Comparison of ENCODE assay signal across 1 cellular context in the genomic region with DNA sequence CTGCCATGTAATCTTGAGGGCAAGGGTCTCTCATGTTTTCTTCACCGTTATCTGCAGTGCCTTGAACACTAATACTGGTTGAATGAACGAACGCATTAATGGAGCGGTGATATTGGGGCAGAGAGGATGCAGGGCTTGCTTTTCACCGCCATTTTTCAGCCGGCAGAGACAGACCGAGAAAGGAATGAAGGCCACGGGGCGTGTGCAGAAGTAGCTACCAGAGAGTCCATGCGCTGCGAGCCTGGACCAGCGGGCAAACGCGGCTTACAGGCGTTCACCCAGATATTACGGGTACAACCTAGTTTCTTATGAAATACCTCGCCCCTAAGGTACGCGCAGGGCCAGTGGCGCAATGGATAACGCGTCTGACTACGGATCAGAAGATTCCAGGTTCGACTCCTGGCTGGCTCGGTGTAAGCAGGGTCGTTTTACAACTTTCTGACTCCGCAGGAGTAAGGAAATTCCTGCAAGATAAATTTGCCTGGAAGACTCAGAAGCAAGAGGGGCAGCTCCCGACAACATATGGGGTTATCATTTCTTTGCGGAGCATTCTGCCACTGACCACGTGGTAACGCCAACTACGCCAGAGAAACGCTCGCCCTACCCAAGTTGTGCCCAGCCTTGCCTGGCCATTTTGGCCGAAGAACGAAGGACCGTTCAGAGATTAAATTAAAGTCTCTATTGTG.
TF ChIP-seq lines count a peak whose summit lies in the region.

No MANE protein-coding gene starts in this region.

TF ChIP-seq in HepG2, 621 proteins besides CTCF, POLR2A, EP300 and RAD21 (continued from another document and continues in another):
- peak; percentile 76 for TF ChIP-seq PATZ1 (CRISPR knock-in tag; IDR thresholded peaks at IDR 0.05)
- TF ChIP-seq ZNF761 (CRISPR knock-in tag; conservative IDR thresholded peaks at IDR 0.05) = peak; percentile 79
- peak; percentile 63 for TF ChIP-seq HMG20A (CRISPR knock-in tag; IDR thresholded peaks at IDR 0.05; ENCODE audit: borderline replicate concordance)
- peak; percentile 90 for TF ChIP-seq MYPOP (CRISPR knock-in tag; IDR thresholded peaks at IDR 0.05)
- peak; percentile 99 for TF ChIP-seq SSRP1 (CRISPR knock-in tag; IDR thresholded peaks at IDR 0.05)
- peak; percentile 94; the same call in 1 of the 2 replicates for TF ChIP-seq ZFP36L1 (CRISPR knock-in tag; IDR thresholded peaks at IDR 0.05)
- peak; percentile 97 for TF ChIP-seq ZNF788 (CRISPR knock-in tag; IDR thresholded peaks at IDR 0.05; ENCODE audit: borderline replicate concordance)
- peak; percentile 89 for TF ChIP-seq TARDBP (CRISPR knock-in tag; IDR thresholded peaks at IDR 0.05)
- TF ChIP-seq STAT6 (CRISPR knock-in tag; IDR thresholded peaks at IDR 0.05; ENCODE audit: borderline replicate concordance) = peak; percentile 53
- no peak for TF ChIP-seq GLI4 (CRISPR knock-in tag; IDR thresholded peaks at IDR 0.05; ENCODE audit: borderline replicate concordance)
- peak; percentile 79; the same call in 1 of the 2 replicates for TF ChIP-seq ESRRA (CRISPR knock-in tag; IDR thresholded peaks at IDR 0.05; ENCODE audit: low read depth)
- no peak for TF ChIP-seq ZNF354B (CRISPR knock-in tag; IDR thresholded peaks at IDR 0.05)
- peak; percentile 95; the same call in 1 of the 2 replicates for TF ChIP-seq ZSCAN31 (CRISPR knock-in tag; IDR thresholded peaks at IDR 0.05; ENCODE audit: low read depth)
- TF ChIP-seq, protein P1, sequence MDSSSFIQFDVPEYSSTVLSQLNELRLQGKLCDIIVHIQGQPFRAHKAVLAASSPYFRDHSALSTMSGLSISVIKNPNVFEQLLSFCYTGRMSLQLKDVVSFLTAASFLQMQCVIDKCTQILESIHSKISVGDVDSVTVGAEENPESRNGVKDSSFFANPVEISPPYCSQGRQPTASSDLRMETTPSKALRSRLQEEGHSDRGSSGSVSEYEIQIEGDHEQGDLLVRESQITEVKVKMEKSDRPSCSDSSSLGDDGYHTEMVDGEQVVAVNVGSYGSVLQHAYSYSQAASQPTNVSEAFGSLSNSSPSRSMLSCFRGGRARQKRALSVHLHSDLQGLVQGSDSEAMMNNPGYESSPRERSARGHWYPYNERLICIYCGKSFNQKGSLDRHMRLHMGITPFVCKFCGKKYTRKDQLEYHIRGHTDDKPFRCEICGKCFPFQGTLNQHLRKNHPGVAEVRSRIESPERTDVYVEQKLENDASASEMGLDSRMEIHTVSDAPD (CRISPR knock-in tag; IDR thresholded peaks at IDR 0.05) = peak; percentile 93
- TF ChIP-seq, protein P2, sequence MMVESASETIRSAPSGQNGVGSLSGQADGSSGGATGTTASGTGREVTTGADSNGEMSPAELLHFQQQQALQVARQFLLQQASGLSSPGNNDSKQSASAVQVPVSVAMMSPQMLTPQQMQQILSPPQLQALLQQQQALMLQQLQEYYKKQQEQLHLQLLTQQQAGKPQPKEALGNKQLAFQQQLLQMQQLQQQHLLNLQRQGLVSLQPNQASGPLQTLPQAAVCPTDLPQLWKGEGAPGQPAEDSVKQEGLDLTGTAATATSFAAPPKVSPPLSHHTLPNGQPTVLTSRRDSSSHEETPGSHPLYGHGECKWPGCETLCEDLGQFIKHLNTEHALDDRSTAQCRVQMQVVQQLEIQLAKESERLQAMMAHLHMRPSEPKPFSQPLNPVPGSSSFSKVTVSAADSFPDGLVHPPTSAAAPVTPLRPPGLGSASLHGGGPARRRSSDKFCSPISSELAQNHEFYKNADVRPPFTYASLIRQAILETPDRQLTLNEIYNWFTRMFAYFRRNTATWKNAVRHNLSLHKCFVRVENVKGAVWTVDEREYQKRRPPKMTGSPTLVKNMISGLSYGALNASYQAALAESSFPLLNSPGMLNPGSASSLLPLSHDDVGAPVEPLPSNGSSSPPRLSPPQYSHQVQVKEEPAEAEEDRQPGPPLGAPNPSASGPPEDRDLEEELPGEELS (CRISPR knock-in tag; IDR thresholded peaks at IDR 0.05) = peak; percentile 58; the same call in 1 of the 2 replicates
- TF ChIP-seq XRCC5 (optimal IDR thresholded peaks at IDR 0.05; ENCODE audit: low read length) = peak; percentile 81
- TF ChIP-seq ZNF75D (CRISPR knock-in tag; IDR thresholded peaks at IDR 0.05; ENCODE audit: borderline replicate concordance) = no peak
- peak; percentile 85 for TF ChIP-seq CCDC6 (CRISPR knock-in tag; IDR thresholded peaks at IDR 0.05)
- TF ChIP-seq MXD4 (CRISPR knock-in tag; IDR thresholded peaks at IDR 0.05) = peak; percentile 69
- TF ChIP-seq KDM5B (CRISPR knock-in tag; IDR thresholded peaks at IDR 0.05; ENCODE audit: borderline replicate concordance) = peak; percentile 65; the same call in 1 of the 2 replicates
- peak; percentile 92 for TF ChIP-seq ZMYM4 (CRISPR knock-in tag; IDR thresholded peaks at IDR 0.05)
- peak; percentile 63; the same call in 1 of the 2 replicates for TF ChIP-seq ZNF264 (CRISPR knock-in tag; IDR thresholded peaks at IDR 0.05)
- TF ChIP-seq CHD4 (IDR thresholded peaks at IDR 0.05; ENCODE audit: borderline replicate concordance, low read length) = peak; percentile 86; the same call in 1 of the 2 replicates
- peak; percentile 62; the same call in 1 of the 2 replicates for TF ChIP-seq HNF1A (IDR thresholded peaks at IDR 0.05; ENCODE audit: low read depth)
- peak; percentile 56; the same call in 1 of the 2 replicates for TF ChIP-seq HNF1A (CRISPR knock-in tag; IDR thresholded peaks at IDR 0.05; ENCODE audit: borderline replicate concordance)
- no peak for TF ChIP-seq ZNF160 (CRISPR knock-in tag; IDR thresholded peaks at IDR 0.05)
- peak; percentile 38; the same call in 1 of the 2 replicates for TF ChIP-seq MAZ (IDR thresholded peaks at IDR 0.05; ENCODE audit: borderline replicate concordance, low read depth, low read length)
- TF ChIP-seq MAZ (CRISPR knock-in tag; IDR thresholded peaks at IDR 0.05; ENCODE audit: low read depth) = peak; percentile 70; the same call in 1 of the 2 replicates
- TF ChIP-seq, protein P3, sequence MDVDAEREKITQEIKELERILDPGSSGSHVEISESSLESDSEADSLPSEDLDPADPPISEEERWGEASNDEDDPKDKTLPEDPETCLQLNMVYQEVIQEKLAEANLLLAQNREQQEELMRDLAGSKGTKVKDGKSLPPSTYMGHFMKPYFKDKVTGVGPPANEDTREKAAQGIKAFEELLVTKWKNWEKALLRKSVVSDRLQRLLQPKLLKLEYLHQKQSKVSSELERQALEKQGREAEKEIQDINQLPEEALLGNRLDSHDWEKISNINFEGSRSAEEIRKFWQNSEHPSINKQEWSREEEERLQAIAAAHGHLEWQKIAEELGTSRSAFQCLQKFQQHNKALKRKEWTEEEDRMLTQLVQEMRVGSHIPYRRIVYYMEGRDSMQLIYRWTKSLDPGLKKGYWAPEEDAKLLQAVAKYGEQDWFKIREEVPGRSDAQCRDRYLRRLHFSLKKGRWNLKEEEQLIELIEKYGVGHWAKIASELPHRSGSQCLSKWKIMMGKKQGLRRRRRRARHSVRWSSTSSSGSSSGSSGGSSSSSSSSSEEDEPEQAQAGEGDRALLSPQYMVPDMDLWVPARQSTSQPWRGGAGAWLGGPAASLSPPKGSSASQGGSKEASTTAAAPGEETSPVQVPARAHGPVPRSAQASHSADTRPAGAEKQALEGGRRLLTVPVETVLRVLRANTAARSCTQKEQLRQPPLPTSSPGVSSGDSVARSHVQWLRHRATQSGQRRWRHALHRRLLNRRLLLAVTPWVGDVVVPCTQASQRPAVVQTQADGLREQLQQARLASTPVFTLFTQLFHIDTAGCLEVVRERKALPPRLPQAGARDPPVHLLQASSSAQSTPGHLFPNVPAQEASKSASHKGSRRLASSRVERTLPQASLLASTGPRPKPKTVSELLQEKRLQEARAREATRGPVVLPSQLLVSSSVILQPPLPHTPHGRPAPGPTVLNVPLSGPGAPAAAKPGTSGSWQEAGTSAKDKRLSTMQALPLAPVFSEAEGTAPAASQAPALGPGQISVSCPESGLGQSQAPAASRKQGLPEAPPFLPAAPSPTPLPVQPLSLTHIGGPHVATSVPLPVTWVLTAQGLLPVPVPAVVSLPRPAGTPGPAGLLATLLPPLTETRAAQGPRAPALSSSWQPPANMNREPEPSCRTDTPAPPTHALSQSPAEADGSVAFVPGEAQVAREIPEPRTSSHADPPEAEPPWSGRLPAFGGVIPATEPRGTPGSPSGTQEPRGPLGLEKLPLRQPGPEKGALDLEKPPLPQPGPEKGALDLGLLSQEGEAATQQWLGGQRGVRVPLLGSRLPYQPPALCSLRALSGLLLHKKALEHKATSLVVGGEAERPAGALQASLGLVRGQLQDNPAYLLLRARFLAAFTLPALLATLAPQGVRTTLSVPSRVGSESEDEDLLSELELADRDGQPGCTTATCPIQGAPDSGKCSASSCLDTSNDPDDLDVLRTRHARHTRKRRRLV (CRISPR knock-in tag; IDR thresholded peaks at IDR 0.05) = peak; percentile 86; the same call in 1 of the 2 replicates
- peak; percentile 81 for TF ChIP-seq KAT8 (CRISPR knock-in tag; IDR thresholded peaks at IDR 0.05)
- no peak for TF ChIP-seq CBX2 (IDR thresholded peaks at IDR 0.05; ENCODE audit: low read depth, low read length)
- TF ChIP-seq CBX2 (CRISPR knock-in tag; IDR thresholded peaks at IDR 0.05; ENCODE audit: low read depth) = no peak
- TF ChIP-seq MAF1 (CRISPR knock-in tag; IDR thresholded peaks at IDR 0.05; ENCODE audit: borderline replicate concordance) = peak; percentile 98
- TF ChIP-seq, protein P4, sequence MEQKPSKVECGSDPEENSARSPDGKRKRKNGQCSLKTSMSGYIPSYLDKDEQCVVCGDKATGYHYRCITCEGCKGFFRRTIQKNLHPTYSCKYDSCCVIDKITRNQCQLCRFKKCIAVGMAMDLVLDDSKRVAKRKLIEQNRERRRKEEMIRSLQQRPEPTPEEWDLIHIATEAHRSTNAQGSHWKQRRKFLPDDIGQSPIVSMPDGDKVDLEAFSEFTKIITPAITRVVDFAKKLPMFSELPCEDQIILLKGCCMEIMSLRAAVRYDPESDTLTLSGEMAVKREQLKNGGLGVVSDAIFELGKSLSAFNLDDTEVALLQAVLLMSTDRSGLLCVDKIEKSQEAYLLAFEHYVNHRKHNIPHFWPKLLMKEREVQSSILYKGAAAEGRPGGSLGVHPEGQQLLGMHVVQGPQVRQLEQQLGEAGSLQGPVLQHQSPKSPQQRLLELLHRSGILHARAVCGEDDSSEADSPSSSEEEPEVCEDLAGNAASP (CRISPR knock-in tag; IDR thresholded peaks at IDR 0.05; ENCODE audit: borderline replicate concordance) = peak; percentile 35; the same call in 1 of the 2 replicates
- TF ChIP-seq CEBPG (CRISPR knock-in tag; IDR thresholded peaks at IDR 0.05) = peak; percentile 99
